1 cellular context compared by ENCODE assay signal in genomic region chr2:43823751-43824150, GRCh38.
TF ChIP-seq lines count a peak whose summit lies in the region.

No MANE protein-coding gene starts in this region.

TF ChIP-seq in GM23338, 12 proteins besides CTCF, POLR2A, EP300 and RAD21 (continued from another document):
- TF ChIP-seq, protein P1, sequence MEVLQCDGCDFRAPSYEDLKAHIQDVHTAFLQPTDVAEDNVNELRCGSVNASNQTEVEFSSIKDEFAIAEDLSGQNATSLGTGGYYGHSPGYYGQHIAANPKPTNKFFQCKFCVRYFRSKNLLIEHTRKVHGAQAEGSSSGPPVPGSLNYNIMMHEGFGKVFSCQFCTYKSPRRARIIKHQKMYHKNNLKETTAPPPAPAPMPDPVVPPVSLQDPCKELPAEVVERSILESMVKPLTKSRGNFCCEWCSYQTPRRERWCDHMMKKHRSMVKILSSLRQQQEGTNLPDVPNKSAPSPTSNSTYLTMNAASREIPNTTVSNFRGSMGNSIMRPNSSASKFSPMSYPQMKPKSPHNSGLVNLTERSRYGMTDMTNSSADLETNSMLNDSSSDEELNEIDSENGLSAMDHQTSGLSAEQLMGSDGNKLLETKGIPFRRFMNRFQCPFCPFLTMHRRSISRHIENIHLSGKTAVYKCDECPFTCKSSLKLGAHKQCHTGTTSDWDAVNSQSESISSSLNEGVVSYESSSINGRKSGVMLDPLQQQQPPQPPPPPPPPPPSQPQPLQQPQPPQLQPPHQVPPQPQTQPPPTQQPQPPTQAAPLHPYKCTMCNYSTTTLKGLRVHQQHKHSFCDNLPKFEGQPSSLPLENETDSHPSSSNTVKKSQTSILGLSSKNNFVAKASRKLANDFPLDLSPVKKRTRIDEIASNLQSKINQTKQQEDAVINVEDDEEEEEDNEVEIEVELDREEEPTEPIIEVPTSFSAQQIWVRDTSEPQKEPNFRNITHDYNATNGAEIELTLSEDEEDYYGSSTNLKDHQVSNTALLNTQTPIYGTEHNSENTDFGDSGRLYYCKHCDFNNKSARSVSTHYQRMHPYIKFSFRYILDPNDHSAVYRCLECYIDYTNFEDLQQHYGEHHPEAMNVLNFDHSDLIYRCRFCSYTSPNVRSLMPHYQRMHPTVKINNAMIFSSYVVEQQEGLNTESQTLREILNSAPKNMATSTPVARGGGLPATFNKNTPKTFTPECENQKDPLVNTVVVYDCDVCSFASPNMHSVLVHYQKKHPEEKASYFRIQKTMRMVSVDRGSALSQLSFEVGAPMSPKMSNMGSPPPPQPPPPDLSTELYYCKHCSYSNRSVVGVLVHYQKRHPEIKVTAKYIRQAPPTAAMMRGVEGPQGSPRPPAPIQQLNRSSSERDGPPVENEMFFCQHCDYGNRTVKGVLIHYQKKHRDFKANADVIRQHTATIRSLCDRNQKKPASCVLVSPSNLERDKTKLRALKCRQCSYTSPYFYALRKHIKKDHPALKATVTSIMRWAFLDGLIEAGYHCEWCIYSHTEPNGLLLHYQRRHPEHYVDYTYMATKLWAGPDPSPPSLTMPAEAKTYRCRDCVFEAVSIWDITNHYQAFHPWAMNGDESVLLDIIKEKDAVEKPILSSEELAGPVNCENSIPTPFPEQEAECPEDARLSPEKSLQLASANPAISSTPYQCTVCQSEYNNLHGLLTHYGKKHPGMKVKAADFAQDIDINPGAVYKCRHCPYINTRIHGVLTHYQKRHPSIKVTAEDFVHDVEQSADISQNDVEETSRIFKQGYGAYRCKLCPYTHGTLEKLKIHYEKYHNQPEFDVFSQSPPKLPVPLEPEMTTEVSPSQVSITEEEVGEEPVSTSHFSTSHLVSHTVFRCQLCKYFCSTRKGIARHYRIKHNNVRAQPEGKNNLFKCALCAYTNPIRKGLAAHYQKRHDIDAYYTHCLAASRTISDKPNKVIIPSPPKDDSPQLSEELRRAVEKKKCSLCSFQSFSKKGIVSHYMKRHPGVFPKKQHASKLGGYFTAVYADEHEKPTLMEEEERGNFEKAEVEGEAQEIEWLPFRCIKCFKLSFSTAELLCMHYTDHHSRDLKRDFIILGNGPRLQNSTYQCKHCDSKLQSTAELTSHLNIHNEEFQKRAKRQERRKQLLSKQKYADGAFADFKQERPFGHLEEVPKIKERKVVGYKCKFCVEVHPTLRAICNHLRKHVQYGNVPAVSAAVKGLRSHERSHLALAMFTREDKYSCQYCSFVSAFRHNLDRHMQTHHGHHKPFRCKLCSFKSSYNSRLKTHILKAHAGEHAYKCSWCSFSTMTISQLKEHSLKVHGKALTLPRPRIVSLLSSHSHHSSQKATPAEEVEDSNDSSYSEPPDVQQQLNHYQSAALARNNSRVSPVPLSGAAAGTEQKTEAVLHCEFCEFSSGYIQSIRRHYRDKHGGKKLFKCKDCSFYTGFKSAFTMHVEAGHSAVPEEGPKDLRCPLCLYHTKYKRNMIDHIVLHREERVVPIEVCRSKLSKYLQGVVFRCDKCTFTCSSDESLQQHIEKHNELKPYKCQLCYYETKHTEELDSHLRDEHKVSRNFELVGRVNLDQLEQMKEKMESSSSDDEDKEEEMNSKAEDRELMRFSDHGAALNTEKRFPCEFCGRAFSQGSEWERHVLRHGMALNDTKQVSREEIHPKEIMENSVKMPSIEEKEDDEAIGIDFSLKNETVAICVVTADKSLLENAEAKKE (CRISPR knock-in tag; IDR thresholded peaks at IDR 0.05): no peak
- TF ChIP-seq CREB1 (CRISPR knock-in tag; IDR thresholded peaks at IDR 0.05; ENCODE audit: low read depth): no peak
